ENCODE assay signal across 1 cellular context in genomic region chr9:132978451-132979087, GRCh38.
TF ChIP-seq lines count a peak whose summit lies in the region.

TSS of gene GFI1B (plus strand) at chr9:132978694. CDS start at chr9:132986679, 7,985 bp downstream.

TF ChIP-seq in K562, 482 proteins besides CTCF, POLR2A, EP300 and RAD21 (continued from another document and continues in another):
- TF ChIP-seq, protein P1, sequence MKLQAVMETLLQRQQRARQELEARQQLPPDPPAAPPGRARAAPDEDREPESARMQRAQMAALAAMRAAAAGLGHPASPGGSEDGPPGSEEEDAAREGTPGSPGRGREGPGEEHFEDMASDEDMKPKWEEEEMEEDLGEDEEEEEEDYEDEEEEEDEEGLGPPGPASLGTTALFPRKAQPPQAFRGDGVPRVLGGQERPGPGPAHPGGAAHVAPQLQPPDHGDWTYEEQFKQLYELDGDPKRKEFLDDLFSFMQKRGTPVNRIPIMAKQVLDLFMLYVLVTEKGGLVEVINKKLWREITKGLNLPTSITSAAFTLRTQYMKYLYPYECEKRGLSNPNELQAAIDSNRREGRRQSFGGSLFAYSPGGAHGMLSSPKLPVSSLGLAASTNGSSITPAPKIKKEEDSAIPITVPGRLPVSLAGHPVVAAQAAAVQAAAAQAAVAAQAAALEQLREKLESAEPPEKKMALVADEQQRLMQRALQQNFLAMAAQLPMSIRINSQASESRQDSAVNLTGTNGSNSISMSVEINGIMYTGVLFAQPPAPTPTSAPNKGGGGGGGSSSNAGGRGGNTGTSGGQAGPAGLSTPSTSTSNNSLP (IDR thresholded peaks at IDR 0.05; ENCODE audit: borderline replicate concordance, low read depth, low read length): peak; percentile 69; the same call in 1 of the 2 replicates
- TF ChIP-seq NCOA4 (IDR thresholded peaks at IDR 0.05; ENCODE audit: partially characterized antibody): no peak
- no peak for TF ChIP-seq KLF10 (CRISPR knock-in tag; IDR thresholded peaks at IDR 0.05)
- no peak for TF ChIP-seq CCNT2 (IDR thresholded peaks at IDR 0.05; ENCODE audit: borderline replicate concordance, extremely low read depth, insufficient read length, low read depth, low read length)
- no peak for TF ChIP-seq PRPF4 (IDR thresholded peaks at IDR 0.05; ENCODE audit: insufficient read depth, low read depth, low read length, poor library complexity, severe bottlenecking)
- no peak for TF ChIP-seq ARHGAP35 (IDR thresholded peaks at IDR 0.05; ENCODE audit: partially characterized antibody)
- TF ChIP-seq HEY1 (CRISPR knock-in tag; IDR thresholded peaks at IDR 0.05; ENCODE audit: borderline replicate concordance): no peak
- no peak for TF ChIP-seq GTF2A2 (tag; IDR thresholded peaks at IDR 0.05)
- TF ChIP-seq ZNF280A (IDR thresholded peaks at IDR 0.05; ENCODE audit: low read depth, partially characterized antibody): no peak
- no peak for TF ChIP-seq HMG20B (CRISPR knock-in tag; IDR thresholded peaks at IDR 0.05)
- TF ChIP-seq ZNF318 (IDR thresholded peaks at IDR 0.05; ENCODE audit: borderline replicate concordance in 1 of 2, low read depth in 1 of 2): no peak
- TF ChIP-seq SREBF1 (IDR thresholded peaks at IDR 0.05; ENCODE audit: borderline replicate concordance, low read depth, low read length): no peak
- TF ChIP-seq NFXL1 (CRISPR knock-in tag; IDR thresholded peaks at IDR 0.05): no peak
- no peak for TF ChIP-seq RBBP5 (IDR thresholded peaks at IDR 0.05; ENCODE audit: borderline replicate concordance, insufficient read depth, low read length, poor library complexity, severe bottlenecking)
- TF ChIP-seq MAFF (IDR thresholded peaks at IDR 0.05; ENCODE audit: low read length): no peak
- TF ChIP-seq HES1 (IDR thresholded peaks at IDR 0.05; ENCODE audit: low read depth): no peak
- peak; percentile 53; the same call in 1 of the 2 replicates for TF ChIP-seq ZBTB2 (IDR thresholded peaks at IDR 0.05)
- peak; percentile 71 for TF ChIP-seq TFAP4 (CRISPR knock-in tag; IDR thresholded peaks at IDR 0.05; ENCODE audit: borderline replicate concordance)
- TF ChIP-seq ZNF717 (CRISPR knock-in tag; IDR thresholded peaks at IDR 0.05): no peak
- peak; percentile 73 for TF ChIP-seq CXXC5 (CRISPR knock-in tag; IDR thresholded peaks at IDR 0.05)
- TF ChIP-seq ZC3H4 (CRISPR knock-in tag; IDR thresholded peaks at IDR 0.05; ENCODE audit: borderline replicate concordance): no peak
- TF ChIP-seq DDX20 (tag; IDR thresholded peaks at IDR 0.05; ENCODE audit: low read depth): no peak
- 0 out of 2 replicates have a peak, but pooled peaks have one; percentile 16 for TF ChIP-seq CREM (IDR thresholded peaks at IDR 0.05; ENCODE audit: low read depth)
- TF ChIP-seq SLC30A9 (CRISPR knock-in tag; IDR thresholded peaks at IDR 0.05): no peak
- TF ChIP-seq ZNF407 (IDR thresholded peaks at IDR 0.05; ENCODE audit: low read depth): no peak
- no peak for TF ChIP-seq NBN (IDR thresholded peaks at IDR 0.05; ENCODE audit: low read depth)
